ENCODE assay signal across 1 cellular context in genomic region chr21:43646550-43647260, GRCh38.
A peak's percentile ranks its signal among the peaks of the same experiment; 100 is the strongest.
TF ChIP-seq lines count a peak whose summit lies in the region.

No MANE protein-coding gene starts in this region.

TF ChIP-seq in GM12878, 131 proteins besides CTCF, POLR2A, EP300 and RAD21 (continued from another document):
- TF ChIP-seq PKNOX1 (IDR thresholded peaks at IDR 0.05) (peak; percentile 91), JUNB (IDR thresholded peaks at IDR 0.05) (no peak), RELA (IDR thresholded peaks at IDR 0.05; ENCODE audit: borderline replicate concordance, partially characterized antibody) (peak; percentile 38), IKZF2 (IDR thresholded peaks at IDR 0.05) (peak in 1 of 2 experiments; percentile 22; a peak in 1 of 4 replicates), RB1 (IDR thresholded peaks at IDR 0.05; ENCODE audit: borderline replicate concordance) (no peak), YY1 (IDR thresholded peaks at IDR 0.05; ENCODE audit: low read depth, low read length) (peak; percentile 60), IRF4 (IDR thresholded peaks at IDR 0.05; ENCODE audit: low read depth, low read length) (peak; percentile 76; the same call in 1 of the 2 replicates), BCL11A (IDR thresholded peaks at IDR 0.05; ENCODE audit: low read depth, low read length) (no peak), IKZF1 (conservative IDR thresholded peaks at IDR 0.05) (peak; percentile 36; the same call in 1 of the 2 replicates), ELK1 (IDR thresholded peaks at IDR 0.05; ENCODE audit: low read depth, low read length) (no peak), HSF1 (IDR thresholded peaks at IDR 0.05; ENCODE audit: low read depth, low read length) (peak; percentile 60; the same call in 1 of the 2 replicates), ZNF384 (IDR thresholded peaks at IDR 0.05; ENCODE audit: borderline replicate concordance, low read depth, low read length) (no peak), NR2F1 (conservative IDR thresholded peaks at IDR 0.05) (peak; percentile 28; the same call in 1 of the 2 replicates), RCOR1 (conservative IDR thresholded peaks at IDR 0.05; ENCODE audit: low read depth, low read length) (no peak), POU2F2 (IDR thresholded peaks at IDR 0.05; ENCODE audit: borderline replicate concordance, low read depth, low read length) (peak; percentile 57; the same call in 1 of the 3 replicates), LARP7 (IDR thresholded peaks at IDR 0.05) (peak; percentile 46), PAX5 (IDR thresholded peaks at IDR 0.05; ENCODE audit: borderline replicate concordance, low read depth, low read length) (peak; percentile 7; the same call in 1 of the 2 replicates), SMARCA5 (IDR thresholded peaks at IDR 0.05) (peak; percentile 21; the same call in 1 of the 2 replicates), MYB (IDR thresholded peaks at IDR 0.05; ENCODE audit: borderline replicate concordance, low read depth, low read length) (no peak), DPF2 (IDR thresholded peaks at IDR 0.05) (0 out of 2 replicates have a peak, but pooled peaks have one; percentile 21), ZNF592 (IDR thresholded peaks at IDR 0.05) (0 out of 2 replicates have a peak, but pooled peaks have one; percentile 23), CHD4 (IDR thresholded peaks at IDR 0.05) (no peak), KDM1A (IDR thresholded peaks at IDR 0.05; ENCODE audit: borderline replicate concordance) (no peak), MLLT1 (IDR thresholded peaks at IDR 0.05) (no peak), ZNF217 (IDR thresholded peaks at IDR 0.05) (no peak), NR2C1 (IDR thresholded peaks at IDR 0.05) (no peak), BACH1 (IDR thresholded peaks at IDR 0.05; ENCODE audit: borderline replicate concordance) (0 out of 2 replicates have a peak, but pooled peaks have one; percentile 20), MEF2B (IDR thresholded peaks at IDR 0.05; ENCODE audit: partially characterized antibody, poor library complexity, severe bottlenecking) (no peak), NFIC (IDR thresholded peaks at IDR 0.05; ENCODE audit: low read depth, low read length) (no peak), PBX3 (IDR thresholded peaks at IDR 0.05; ENCODE audit: insufficient replicate concordance, low read depth, low read length) (peak; percentile 70), SKIL (IDR thresholded peaks at IDR 0.05; ENCODE audit: low read depth, poor library complexity, severe bottlenecking) (no peak), HDAC2 (IDR thresholded peaks at IDR 0.05) (no peak), TAF1 (IDR thresholded peaks at IDR 0.05; ENCODE audit: borderline replicate concordance, low read depth, low read length) (no peak), RUNX3 (IDR thresholded peaks at IDR 0.05; ENCODE audit: low read length) (no peak), EZH2 (IDR thresholded peaks at IDR 0.05; ENCODE audit: borderline replicate concordance, control insufficient read depth, low read depth, low read length) (no peak), BHLHE40 (IDR thresholded peaks at IDR 0.05; ENCODE audit: borderline replicate concordance in 1 of 2, low read depth in 2 of 2, low read length in 1 of 2) (0 out of 4 replicates have a peak, but pooled peaks have one; percentile 11 to 20), SMC3 (IDR thresholded peaks at IDR 0.05; ENCODE audit: borderline replicate concordance, low read length) (peak; percentile 96), SRF (IDR thresholded peaks at IDR 0.05; ENCODE audit: low read depth in 2 of 2, low read length in 2 of 2) (no peak)
TF ChIP-seq in GM12878: peak in this region for 19.
